Comparison of ENCODE assay signal across 19 cellular contexts in the genomic region with DNA sequence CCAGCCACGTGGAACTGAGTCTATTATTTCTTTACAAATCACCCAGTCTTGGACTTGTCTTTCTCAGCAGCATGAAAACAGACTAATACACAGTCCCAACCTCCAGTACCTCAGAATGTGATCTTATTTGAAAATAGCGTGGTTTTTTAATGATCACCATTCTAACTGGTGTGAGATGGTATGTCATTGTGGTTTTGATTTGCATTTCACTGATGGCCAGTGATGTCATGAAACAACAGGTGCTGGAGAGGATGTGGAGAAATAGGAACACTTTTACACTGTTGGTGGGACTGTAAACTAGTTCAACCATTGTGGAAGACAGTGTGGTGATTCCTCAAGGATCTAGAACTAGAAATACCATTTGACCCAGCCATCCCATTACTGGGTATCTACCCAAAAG. TPM values are rescaled to one million over a fixed set of nuclear protein-coding genes. Genes with fewer than 3 reads are reported as not detected.
"Had no signal": no experiment of that assay in that cellular context is flagged by ENCODE, and none has a peak within 500 bp of the region (broad histone marks: within the 10 kb centered on the region; RNA-seq: fewer than 3 reads in every experiment).

No MANE protein-coding gene starts in this region.

RNA-seq across cellular contexts. Expression of a gene that starts 32.1 kb away (rescaled TPM):
- total RNA-seq: naive thymus-derived CD8-positive, alpha-beta T cell; natural killer cell; natural killer cell treated with Interleukin-12 subunit alpha and Interleukin-12 subunit beta and Interleukin-15 and Interleukin-18, amount 100 ng/mL, for 72 hours; neural crest cell; omental fat pad; osteocyte; pancreas; posterior vena cava; progenitor cell of endocrine pancreas; psoas muscle; pulmonary artery endothelial cell; renal cortical epithelial cell; right atrium auricular region; right cardiac atrium; skeletal muscle tissue had no signal
- polyA plus RNA-seq: naive thymus-derived CD8-positive, alpha-beta T cell; neural cell; ovary; pancreas; psoas muscle; right cardiac atrium; small intestine; spleen had no signal
